Comparison of ENCODE assay signal across 1 cellular context in genomic region chr10:45672201-45673073, GRCh38.
A peak's percentile ranks its signal among the peaks of the same experiment; 100 is the strongest.
TF ChIP-seq lines count a peak whose summit lies in the region.

Gene ZFAND4 (minus strand): TSS chr10:45672772. CDS start chr10:45663725, 9,047 bp downstream.

TF ChIP-seq in HepG2, 621 proteins besides CTCF, POLR2A, EP300 and RAD21 (continued from another document and continues in another):
- peak; percentile 20; the same call in 1 of the 2 replicates for TF ChIP-seq GFI1 (CRISPR knock-in tag; IDR thresholded peaks at IDR 0.05; ENCODE audit: borderline replicate concordance)
- no peak for TF ChIP-seq ARID3A (IDR thresholded peaks at IDR 0.05; ENCODE audit: low read depth, low read length)
- no peak for TF ChIP-seq KAT7 (CRISPR knock-in tag; IDR thresholded peaks at IDR 0.05; ENCODE audit: borderline replicate concordance)
- no peak; the same call in 1 of the 2 replicates for TF ChIP-seq ETV6 (CRISPR knock-in tag; conservative IDR thresholded peaks at IDR 0.05)
- TF ChIP-seq DPF2 (CRISPR knock-in tag; IDR thresholded peaks at IDR 0.05; ENCODE audit: borderline replicate concordance, low read depth), result no peak
- TF ChIP-seq ZNF768 (CRISPR knock-in tag; IDR thresholded peaks at IDR 0.05), result peak; percentile 43; the same call in 1 of the 2 replicates
- 0 out of 2 replicates have a peak, but pooled peaks have one; percentile 62 for TF ChIP-seq AKAP8 (CRISPR knock-in tag; IDR thresholded peaks at IDR 0.05)
- no peak for TF ChIP-seq FOXO4 (CRISPR knock-in tag; conservative IDR thresholded peaks at IDR 0.05)
- TF ChIP-seq NPAS2 (CRISPR knock-in tag; IDR thresholded peaks at IDR 0.05; ENCODE audit: borderline replicate concordance), result no peak
- TF ChIP-seq PAX8 (CRISPR knock-in tag; IDR thresholded peaks at IDR 0.05; ENCODE audit: borderline replicate concordance), result no peak
- TF ChIP-seq ZNF564 (CRISPR knock-in tag; IDR thresholded peaks at IDR 0.05), result no peak
- no peak for TF ChIP-seq MLLT10 (CRISPR knock-in tag; IDR thresholded peaks at IDR 0.05)
- peak; percentile 71; the same call in 1 of the 2 replicates for TF ChIP-seq ZNF333 (CRISPR knock-in tag; IDR thresholded peaks at IDR 0.05; ENCODE audit: borderline replicate concordance)
- peak; percentile 56; the same call in 1 of the 2 replicates for TF ChIP-seq RFX3 (CRISPR knock-in tag; IDR thresholded peaks at IDR 0.05)
- no peak for TF ChIP-seq ZNF318 (CRISPR knock-in tag; IDR thresholded peaks at IDR 0.05)
- TF ChIP-seq NR3C1 (CRISPR knock-in tag; IDR thresholded peaks at IDR 0.05), result no peak
- TF ChIP-seq MAFK (conservative IDR thresholded peaks at IDR 0.05 in 1 of 2, IDR thresholded peaks at IDR 0.05 in 1 of 2; ENCODE audit: low read length in 2 of 2), result no peak
- no peak for TF ChIP-seq PCBP2 (optimal IDR thresholded peaks at IDR 0.05; ENCODE audit: low read depth, low read length, poor library complexity, severe bottlenecking)
- no peak for TF ChIP-seq ZSCAN22 (CRISPR knock-in tag; IDR thresholded peaks at IDR 0.05)
- peak; percentile 71; the same call in 1 of the 2 replicates for TF ChIP-seq POLR2G (IDR thresholded peaks at IDR 0.05; ENCODE audit: low read depth, low read length)
- TF ChIP-seq EED (CRISPR knock-in tag; IDR thresholded peaks at IDR 0.05), result no peak; the same call in 1 of the 2 replicates
- TF ChIP-seq SMARCE1 (IDR thresholded peaks at IDR 0.05; ENCODE audit: borderline replicate concordance), result no peak
- TF ChIP-seq MNT (IDR thresholded peaks at IDR 0.05), result 0 out of 2 replicates have a peak, but pooled peaks have one; percentile 20
- no peak for TF ChIP-seq MTA1 (CRISPR knock-in tag; IDR thresholded peaks at IDR 0.05; ENCODE audit: borderline replicate concordance)
- no peak for TF ChIP-seq ZNF18 (CRISPR knock-in tag; IDR thresholded peaks at IDR 0.05; ENCODE audit: insufficient replicate concordance)
- TF ChIP-seq TCF7L2 (IDR thresholded peaks at IDR 0.05; ENCODE audit: low read depth, low read length), result no peak
- peak; percentile 67; the same call in 1 of the 2 replicates for TF ChIP-seq CAMTA2 (CRISPR knock-in tag; IDR thresholded peaks at IDR 0.05; ENCODE audit: borderline replicate concordance)
- peak; percentile 67; the same call in 1 of the 2 replicates for TF ChIP-seq HMGXB3 (CRISPR knock-in tag; IDR thresholded peaks at IDR 0.05; ENCODE audit: borderline replicate concordance)
- peak; percentile 76; the same call in 1 of the 2 replicates for TF ChIP-seq ZNF547 (CRISPR knock-in tag; IDR thresholded peaks at IDR 0.05)
- TF ChIP-seq ZNF710 (CRISPR knock-in tag; IDR thresholded peaks at IDR 0.05; ENCODE audit: borderline replicate concordance), result peak; percentile 72; the same call in 1 of the 2 replicates
- no peak for TF ChIP-seq ZNF251 (CRISPR knock-in tag; IDR thresholded peaks at IDR 0.05)
- TF ChIP-seq CSRNP1 (CRISPR knock-in tag; IDR thresholded peaks at IDR 0.05), result no peak; the same call in none of the 2 replicates
- no peak for TF ChIP-seq MBNL3 (CRISPR knock-in tag; conservative IDR thresholded peaks at IDR 0.05)
- no peak for TF ChIP-seq ARNT (IDR thresholded peaks at IDR 0.05)
